ENCODE assay signal across 25 cellular contexts in the genomic region with DNA sequence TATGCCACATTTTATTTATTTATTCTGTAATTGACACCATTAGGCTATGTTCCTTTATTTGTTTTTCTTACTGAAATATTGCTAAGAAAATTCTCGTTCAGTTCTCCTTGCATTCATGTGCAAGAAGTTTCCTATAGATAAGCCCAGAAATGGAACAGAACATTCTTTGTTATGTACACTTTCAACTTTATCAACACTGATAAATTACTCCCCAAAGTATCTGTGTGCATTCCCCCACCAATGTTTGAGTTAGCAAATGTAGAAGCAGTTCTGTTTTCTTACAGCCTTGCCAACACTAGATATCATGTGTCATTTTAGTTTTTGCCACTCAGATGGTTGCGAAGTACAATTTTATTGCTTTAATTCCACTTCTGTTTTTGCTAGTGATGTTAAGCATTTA.
DNase-seq lines count a peak whose midpoint lies in the region; ATAC-seq, FAIRE-seq and TF ChIP-seq lines count a peak whose summit lies in the region.
"Had no signal": no experiment of that assay in that cellular context is flagged by ENCODE, and none has a peak within 500 bp of the region (broad histone marks: within the 10 kb centered on the region; RNA-seq: fewer than 3 reads in every experiment).

No MANE protein-coding gene starts in this region.

- H3K9ac ChIP-seq in astrocyte (ENCODE audit: low read length) = no peak overlapping the region
- H3K9ac ChIP-seq: GM23248, SK-N-SH had no signal

- CTCF ChIA-PET in WTC11 (lab: Charles Lee) = no interaction called here

- no peak for TF ChIP-seq CTCF in astrocyte (IDR thresholded peaks at IDR 0.05; ENCODE audit: insufficient read depth, low read depth, low read length)
- TF ChIP-seq CTCF in WTC11 (IDR thresholded peaks at IDR 0.05) = no peak
- TF ChIP-seq CTCF in foreskin keratinocyte (conservative IDR thresholded peaks at IDR 0.05) = no peak

- H3K4me1 Mint-ChIP-seq in astrocyte (ENCODE audit: low read depth, unreplicated experiment) = no peaks in the 10 kb centered on the region
- H3K4me1 Mint-ChIP-seq in WTC11 = no peaks in the 10 kb centered on the region
- H3K4me1 Mint-ChIP-seq: CD4-positive, CD25-positive, alpha-beta regulatory T cell had no signal

- H3K79me2 ChIP-seq in astrocyte (ENCODE audit: insufficient read depth, low read length) = no peaks in the 10 kb centered on the region

- H3K4me3 ChIP-seq in astrocyte (ENCODE audit: insufficient read depth, low read depth, low read length) = no peak overlapping the region
- H3K4me3 ChIP-seq: A549, GM23248, HAP-1 had no signal

- H3K27me3 Mint-ChIP-seq in astrocyte (ENCODE audit: low read depth, unreplicated experiment) (no peaks in the 10 kb centered on the region), WTC11 (ENCODE audit: low read depth) (no peaks in the 10 kb centered on the region)
- H3K27me3 Mint-ChIP-seq: CD4-positive, CD25-positive, alpha-beta regulatory T cell had no signal

- H3K9me3 Mint-ChIP-seq in astrocyte (ENCODE audit: unreplicated experiment) (no peaks in the 10 kb centered on the region), WTC11 (peaks cover 22% of the 10 kb centered on the region)

- H3K27me3 ChIP-seq in astrocyte (ENCODE audit: insufficient read depth, low read length) (no peaks in the 10 kb centered on the region), foreskin keratinocyte (no peaks in the 10 kb centered on the region)
- H3K27me3 ChIP-seq: BE2C had no signal

- H3K4me1 ChIP-seq in astrocyte (ENCODE audit: insufficient read depth, low read length) = no peaks in the 10 kb centered on the region
- no peaks in the 10 kb centered on the region for H3K4me1 ChIP-seq in foreskin keratinocyte
- H3K4me1 ChIP-seq: A549, BE2C, Caco-2, HAP-1 had no signal

- no peaks in the 10 kb centered on the region for H3K36me3 ChIP-seq in astrocyte (ENCODE audit: insufficient read depth, low read length)
- H3K36me3 ChIP-seq: BE2C, HAP-1 had no signal

- ATAC-seq in WTC11 (no peak), esophagus mucosa (no peak), GM21529 (IDR thresholded peaks at IDR 0.05; ENCODE audit: unreplicated experiment) (no peak), foreskin keratinocyte (no peak)
- ATAC-seq: A549, Panc1 had no signal

- no peak overlapping the region for H3K27ac Mint-ChIP-seq in astrocyte (ENCODE audit: unreplicated experiment)
- H3K27ac Mint-ChIP-seq in WTC11 = no peak overlapping the region
- H3K27ac Mint-ChIP-seq: CD4-positive, CD25-positive, alpha-beta regulatory T cell had no signal

- POLR2A ChIA-PET in WTC11 (lab: Charles Lee) = no interaction called here

- H3K36me3 Mint-ChIP-seq in astrocyte (ENCODE audit: low read depth, unreplicated experiment) (no peaks in the 10 kb centered on the region), WTC11 (0 out of 2 replicates have a peak, but pooled peaks cover 3% of the 10 kb centered on the region)
- H3K36me3 Mint-ChIP-seq: CD4-positive, CD25-positive, alpha-beta regulatory T cell had no signal

- H2AFZ ChIP-seq in astrocyte (ENCODE audit: low read depth, low read length) = no peak overlapping the region
- H2AFZ ChIP-seq: GM23248 had no signal

- peak; percentile 5 for FAIRE-seq in astrocyte (lab: Jason Lieb, UNC)
- FAIRE-seq: A549 had no signal

- H4K20me1 ChIP-seq in astrocyte (ENCODE audit: insufficient read depth, low read length) = no peaks in the 10 kb centered on the region

- DNase-seq in OCI-M1 (lab: John Stamatoyannopoulos, UW) (peak; percentile 52), astrocyte (ENCODE audit: low read depth) (no peak), fibroblast of the conjunctiva (ENCODE audit: low read depth) (peak; percentile 35), WTC11 (ENCODE audit: low spot score) (no peak), foreskin keratinocyte (no peak)
- DNase-seq: BE2C; Caco-2; CD4-positive, CD25-positive, alpha-beta regulatory T cell; DMS 273 treated with DMSO at 0.1 percent for 48 hours; DMS79 treated with DMSO at 0.1 percent for 48 hours; GM23248; KBM-7; NCI-H1092 treated with DMSO at 0.1 percent for 48 hours; NCI-H1436 treated with DMSO at 0.1 percent for 48 hours; NCI-H1930; NCI-H2227 treated with DMSO at 0.1 percent for 48 hours; NCI-H510A; SIG-M5; SK-N-SH had no signal

- H3K4me3 Mint-ChIP-seq in astrocyte (ENCODE audit: unreplicated experiment) (no peak overlapping the region), WTC11 (no peak overlapping the region)
- H3K4me3 Mint-ChIP-seq: CD4-positive, CD25-positive, alpha-beta regulatory T cell had no signal

- no peak overlapping the region for H3K4me2 ChIP-seq in astrocyte (ENCODE audit: low read length)
- H3K4me2 ChIP-seq: A549, SK-N-SH had no signal

- no peaks in the 10 kb centered on the region for H3K9me3 ChIP-seq in astrocyte (ENCODE audit: insufficient read depth, low read depth, low read length)
- H3K9me3 ChIP-seq: A549, BE2C, Caco-2, HAP-1, SK-N-SH had no signal

- H3K27ac ChIP-seq in astrocyte (ENCODE audit: low read depth, low read length) (no peak overlapping the region), foreskin keratinocyte (no peak overlapping the region)
- H3K27ac ChIP-seq: A549, GM23248, HL-60 had no signal

TF ChIP-seq in WTC11, 78 proteins besides CTCF, POLR2A, EP300 and RAD21 (continues in another document):
- TF ChIP-seq TP53 (CRISPR knock-in tag; IDR thresholded peaks at IDR 0.05) (no peak), SOX15 (CRISPR knock-in tag; IDR thresholded peaks at IDR 0.05) (no peak), ZNF671 (CRISPR knock-in tag; IDR thresholded peaks at IDR 0.05) (no peak), SP1 (CRISPR knock-in tag; conservative IDR thresholded peaks at IDR 0.05) (no peak), GABPB1 (CRISPR knock-in tag; IDR thresholded peaks at IDR 0.05) (no peak)
- TF ChIP-seq, protein P1, sequence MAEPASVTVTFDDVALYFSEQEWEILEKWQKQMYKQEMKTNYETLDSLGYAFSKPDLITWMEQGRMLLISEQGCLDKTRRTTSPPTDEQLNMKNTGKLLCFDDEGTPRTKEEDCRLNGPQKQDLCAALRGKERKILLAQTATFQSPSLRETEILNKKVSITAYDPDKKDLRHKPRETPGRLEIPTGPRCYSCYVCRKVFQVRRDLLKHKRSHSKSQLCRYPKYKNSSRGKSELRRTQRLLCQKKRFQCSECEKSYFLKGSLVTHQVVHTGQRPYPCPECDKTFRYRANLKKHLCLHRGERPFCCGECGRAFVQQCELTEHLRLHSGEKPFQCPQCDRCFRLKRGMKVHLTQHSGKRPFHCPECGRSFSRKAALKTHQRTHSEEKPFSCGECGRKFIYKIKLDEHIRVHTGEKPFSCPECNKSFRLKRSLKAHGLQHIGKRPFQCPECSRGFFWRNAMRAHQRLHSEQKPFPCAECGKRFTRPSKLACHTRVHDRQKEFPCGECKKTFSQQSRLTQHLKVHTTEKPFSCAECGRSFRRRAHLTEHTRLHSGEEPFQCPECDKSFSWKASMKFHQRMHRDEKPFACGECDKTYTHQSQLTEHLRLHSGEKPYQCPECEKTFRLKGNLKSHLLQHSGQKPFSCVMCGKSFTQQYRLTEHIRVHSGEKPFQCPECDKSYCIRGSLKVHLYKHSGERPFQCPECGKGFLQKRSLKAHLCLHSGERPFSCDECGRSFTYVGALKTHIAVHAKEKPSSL (CRISPR knock-in tag; conservative IDR thresholded peaks at IDR 0.05) = no peak
- TF ChIP-seq, protein P2, sequence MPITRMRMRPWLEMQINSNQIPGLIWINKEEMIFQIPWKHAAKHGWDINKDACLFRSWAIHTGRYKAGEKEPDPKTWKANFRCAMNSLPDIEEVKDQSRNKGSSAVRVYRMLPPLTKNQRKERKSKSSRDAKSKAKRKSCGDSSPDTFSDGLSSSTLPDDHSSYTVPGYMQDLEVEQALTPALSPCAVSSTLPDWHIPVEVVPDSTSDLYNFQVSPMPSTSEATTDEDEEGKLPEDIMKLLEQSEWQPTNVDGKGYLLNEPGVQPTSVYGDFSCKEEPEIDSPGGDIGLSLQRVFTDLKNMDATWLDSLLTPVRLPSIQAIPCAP (CRISPR knock-in tag; IDR thresholded peaks at IDR 0.05) = no peak
- TF ChIP-seq, protein P3, sequence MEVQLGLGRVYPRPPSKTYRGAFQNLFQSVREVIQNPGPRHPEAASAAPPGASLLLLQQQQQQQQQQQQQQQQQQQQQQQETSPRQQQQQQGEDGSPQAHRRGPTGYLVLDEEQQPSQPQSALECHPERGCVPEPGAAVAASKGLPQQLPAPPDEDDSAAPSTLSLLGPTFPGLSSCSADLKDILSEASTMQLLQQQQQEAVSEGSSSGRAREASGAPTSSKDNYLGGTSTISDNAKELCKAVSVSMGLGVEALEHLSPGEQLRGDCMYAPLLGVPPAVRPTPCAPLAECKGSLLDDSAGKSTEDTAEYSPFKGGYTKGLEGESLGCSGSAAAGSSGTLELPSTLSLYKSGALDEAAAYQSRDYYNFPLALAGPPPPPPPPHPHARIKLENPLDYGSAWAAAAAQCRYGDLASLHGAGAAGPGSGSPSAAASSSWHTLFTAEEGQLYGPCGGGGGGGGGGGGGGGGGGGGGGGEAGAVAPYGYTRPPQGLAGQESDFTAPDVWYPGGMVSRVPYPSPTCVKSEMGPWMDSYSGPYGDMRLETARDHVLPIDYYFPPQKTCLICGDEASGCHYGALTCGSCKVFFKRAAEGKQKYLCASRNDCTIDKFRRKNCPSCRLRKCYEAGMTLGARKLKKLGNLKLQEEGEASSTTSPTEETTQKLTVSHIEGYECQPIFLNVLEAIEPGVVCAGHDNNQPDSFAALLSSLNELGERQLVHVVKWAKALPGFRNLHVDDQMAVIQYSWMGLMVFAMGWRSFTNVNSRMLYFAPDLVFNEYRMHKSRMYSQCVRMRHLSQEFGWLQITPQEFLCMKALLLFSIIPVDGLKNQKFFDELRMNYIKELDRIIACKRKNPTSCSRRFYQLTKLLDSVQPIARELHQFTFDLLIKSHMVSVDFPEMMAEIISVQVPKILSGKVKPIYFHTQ (CRISPR knock-in tag; IDR thresholded peaks at IDR 0.05) = no peak
- TF ChIP-seq, protein P4, sequence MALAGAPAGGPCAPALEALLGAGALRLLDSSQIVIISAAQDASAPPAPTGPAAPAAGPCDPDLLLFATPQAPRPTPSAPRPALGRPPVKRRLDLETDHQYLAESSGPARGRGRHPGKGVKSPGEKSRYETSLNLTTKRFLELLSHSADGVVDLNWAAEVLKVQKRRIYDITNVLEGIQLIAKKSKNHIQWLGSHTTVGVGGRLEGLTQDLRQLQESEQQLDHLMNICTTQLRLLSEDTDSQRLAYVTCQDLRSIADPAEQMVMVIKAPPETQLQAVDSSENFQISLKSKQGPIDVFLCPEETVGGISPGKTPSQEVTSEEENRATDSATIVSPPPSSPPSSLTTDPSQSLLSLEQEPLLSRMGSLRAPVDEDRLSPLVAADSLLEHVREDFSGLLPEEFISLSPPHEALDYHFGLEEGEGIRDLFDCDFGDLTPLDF (CRISPR knock-in tag; IDR thresholded peaks at IDR 0.05) = no peak

Comparison
In these comparisons a context has a peak if more than half of its experiments do, and no peak if none do; other contexts are left out.
1. DNase-seq: peak in OCI-M1 (single experiment) and fibroblast of the conjunctiva (single experiment); none in astrocyte (single experiment), WTC11 (single experiment) and foreskin keratinocyte (0 of 2).